9 cellular contexts compared by ENCODE assay signal in the genomic region with DNA sequence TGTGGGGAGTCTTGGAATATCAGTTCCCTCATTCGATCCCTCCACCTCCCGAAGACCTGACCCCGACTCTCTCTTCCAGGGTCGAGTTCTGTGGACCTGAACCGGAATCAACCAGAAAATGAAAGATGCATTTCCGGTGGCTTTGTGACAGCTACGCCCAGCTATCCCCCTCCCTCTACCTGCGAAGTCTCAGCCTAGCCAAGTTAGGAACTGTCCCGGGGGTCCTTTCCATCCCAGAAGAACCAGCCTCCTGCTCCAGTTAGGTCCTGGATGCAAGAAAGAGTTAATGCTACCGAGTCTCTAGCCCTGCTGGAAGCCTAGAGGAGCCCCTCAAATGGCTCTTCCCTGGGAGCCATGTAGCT. TPM values are rescaled to one million over a fixed set of nuclear protein-coding genes. Genes with fewer than 3 reads are reported as not detected.
A peak's percentile ranks its signal among the peaks of the same experiment; 100 is the strongest.
DNase-seq lines count a peak whose midpoint lies in the region; ATAC-seq and TF ChIP-seq lines count a peak whose summit lies in the region.
"Had no signal": no experiment of that assay in that cellular context is flagged by ENCODE, and none has a peak within 500 bp of the region (broad histone marks: within the 10 kb centered on the region; RNA-seq: fewer than 3 reads in every experiment).

No MANE protein-coding gene starts in this region.

- H3K27me3 Mint-ChIP-seq in brain (peaks cover 6% of the 10 kb centered on the region), Caco-2 (ENCODE audit: insufficient read depth, unreplicated experiment) (no peaks in the 10 kb centered on the region)

- H3K27me3 ChIP-seq in Caco-2 (replicated peaks; ENCODE audit: control insufficient read depth, insufficient read depth, low read length) = no peaks in the 10 kb centered on the region

- H3K36me3 Mint-ChIP-seq in brain (peaks cover 16% of the 10 kb centered on the region), Caco-2 (ENCODE audit: insufficient read depth, unreplicated experiment) (no peaks in the 10 kb centered on the region)

- DNase-seq in retinal pigment epithelial cell (ENCODE audit: low read depth) = no peak
- DNase-seq in amygdala (lab: John Stamatoyannopoulos, UW) = no peak
- no peak for DNase-seq in NCI-H510A treated with DMSO at 0.1 percent for 48 hours (lab: John Stamatoyannopoulos, UW)
- no peak for DNase-seq in Caco-2

- no peaks in the 10 kb centered on the region for H3K4me1 ChIP-seq in Caco-2

- CTCF ChIA-PET in Caco-2 (lab: Charles Lee) = no interaction called here

- POLR2A ChIA-PET in Caco-2 (lab: Charles Lee) = no interaction called here

- peak overlapping the region; percentile 47 for H3K4me3 ChIP-seq in retinal pigment epithelial cell (ENCODE audit: low read length)
- H3K4me3 ChIP-seq in Caco-2 (ENCODE audit: low read depth, low read length) = no peak overlapping the region

- H3K9me3 Mint-ChIP-seq in brain = peaks cover 0 to 8% (median 8%) of the 10 kb centered on the region in 5 experiments
- no peaks in the 10 kb centered on the region for H3K9me3 Mint-ChIP-seq in Caco-2 (ENCODE audit: unreplicated experiment)

- H3K36me3 ChIP-seq in Caco-2 (ENCODE audit: control insufficient read depth, insufficient read depth, low read length) = no peaks in the 10 kb centered on the region

- H3K27ac Mint-ChIP-seq in brain = peak overlapping the region in 3 of 5 experiments; percentile 20 to 72 (median 35)
- no peak overlapping the region for H3K27ac Mint-ChIP-seq in Caco-2 (ENCODE audit: unreplicated experiment)

- BruUV-seq in Caco-2 (replicated peaks; lab: Mats Ljungman, UMichigan) = no TSS peak

- intact Hi-C loops in Caco-2 (cut with micrococcal nuclease; ENCODE audit: unreplicated experiment) = no loop called here

- ATAC-seq in GM19351 (IDR thresholded peaks at IDR 0.05; ENCODE audit: unreplicated experiment) (peak; percentile 64), HG02938 (IDR thresholded peaks at IDR 0.05; ENCODE audit: unreplicated experiment) (peak; percentile 46)

- no peaks in the 10 kb centered on the region for H3K9me3 ChIP-seq in Caco-2

- H3K4me1 Mint-ChIP-seq in brain = peaks cover 5% of the 10 kb centered on the region
- no peaks in the 10 kb centered on the region for H3K4me1 Mint-ChIP-seq in Caco-2 (ENCODE audit: low read depth, unreplicated experiment)

- TF ChIP-seq CTCF in brain (conservative IDR thresholded peaks at IDR 0.05) (peak; percentile 14 to 41), retinal pigment epithelial cell (conservative IDR thresholded peaks at IDR 0.05; ENCODE audit: low read depth, low read length) (no peak), Caco-2 (IDR thresholded peaks at IDR 0.05; ENCODE audit: insufficient read depth in 1 of 2, low read depth in 1 of 2, low read length in 1 of 2, severe bottlenecking in 1 of 2, unreplicated experiment in 1 of 2) (no peak)

- H3K4me3 Mint-ChIP-seq in brain (peak overlapping the region; percentile 73 to 86 (median 80)), Caco-2 (ENCODE audit: unreplicated experiment) (no peak overlapping the region)

RNA-seq across cellular contexts. Expression of a gene that starts 13.4 kb away (rescaled TPM):
- polyA plus RNA-seq in brain (ENCODE audit: insufficient read depth, low read depth, low replicate concordance) = not detected
- total RNA-seq in Caco-2 (2022) = not detected in 2 replicates
- total RNA-seq: lung microvascular endothelial cell, RPMI7951 had no signal

RNA-seq across cellular contexts. Expression of a gene that starts 44.1 kb away (rescaled TPM):
- not detected for polyA plus RNA-seq in brain (ENCODE audit: insufficient read depth, low read depth, low replicate concordance)
- total RNA-seq in Caco-2 (2022) = not detected in 2 replicates
- total RNA-seq: lung microvascular endothelial cell, RPMI7951 had no signal

RNA-seq across cellular contexts. Expression of a gene that starts 48.0 kb away (rescaled TPM):
- 2.9 TPM for polyA plus RNA-seq in brain (ENCODE audit: insufficient read depth, low read depth, low replicate concordance)
- total RNA-seq in Caco-2 (2022) = 6.9 and 7.1 TPM in 2 replicates

RNA-seq across cellular contexts. Expression of a gene that starts 48.7 kb away (rescaled TPM):
- polyA plus RNA-seq in brain (ENCODE audit: insufficient read depth, low read depth, low replicate concordance) = 1.9 TPM
- total RNA-seq in Caco-2 (2022) = 3.6 and 4.0 TPM in 2 replicates

Comparison
In these comparisons a context has a peak if more than half of its experiments do, and no peak if none do; other contexts are left out.
1. CTCF ChIP-seq: peak in brain (2 of 2); none in retinal pigment epithelial cell (single experiment) and Caco-2 (0 of 2).